Comparison of ENCODE assay signal across 26 cellular contexts in the genomic region with DNA sequence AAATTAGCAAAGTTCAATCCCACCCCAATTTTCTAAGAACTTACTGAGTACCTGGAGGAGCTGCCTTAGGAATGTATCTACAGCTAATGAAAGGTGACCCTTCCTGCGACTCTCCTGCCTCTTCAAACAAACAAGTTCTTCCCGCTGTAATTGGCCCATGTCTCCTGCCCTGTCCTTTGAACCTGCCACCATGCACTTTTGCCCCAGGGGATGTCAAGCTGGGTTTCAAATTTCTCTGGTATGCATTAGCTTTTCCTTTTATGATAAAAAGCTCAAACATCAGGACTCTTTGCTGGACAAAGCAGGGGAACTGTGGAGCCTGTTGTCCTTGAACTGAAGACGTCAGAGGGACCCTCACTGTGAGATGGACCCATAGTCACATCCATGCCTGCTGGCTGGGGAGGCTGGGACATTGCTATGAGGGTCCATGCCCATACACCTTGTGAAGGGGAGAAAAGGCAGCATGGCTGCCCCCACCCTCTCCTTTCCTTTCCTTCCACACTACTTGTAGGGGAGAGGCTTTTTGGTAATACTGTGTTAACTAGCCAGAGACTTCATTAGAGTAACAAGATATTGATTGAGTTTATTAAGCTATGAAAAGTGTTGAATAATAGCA.
DNase-seq lines count a peak whose midpoint lies in the region; ATAC-seq and TF ChIP-seq lines count a peak whose summit lies in the region.
"Had no signal": no experiment of that assay in that cellular context is flagged by ENCODE, and none has a peak within 500 bp of the region (broad histone marks: within the 10 kb centered on the region; RNA-seq: fewer than 3 reads in every experiment).

No MANE protein-coding gene starts in this region.

- H3K36me3 ChIP-seq in PC-3 (ENCODE audit: low read depth, low read length) (no peaks in the 10 kb centered on the region), hepatocyte (replicated peaks; ENCODE audit: insufficient read depth, low read depth) (no peaks in the 10 kb centered on the region), prostate gland (no peaks in the 10 kb centered on the region)
- H3K36me3 ChIP-seq: heart left ventricle, pancreas, Peyer's patch, thoracic aorta had no signal

- H3K27me3 Mint-ChIP-seq in activated CD4-positive, alpha-beta T cell treated with anti-CD3 and anti-CD28 coated beads, Interleukin-2, amount 10 ng/mL, durations not matched to agents 24 days and 14 days = peaks cover 2% of the 10 kb centered on the region
- H3K27me3 Mint-ChIP-seq: stimulated activated naive CD8-positive, alpha-beta T cell treated with anti-CD3 and anti-CD28 coated beads, Interleukin-15, Interleukin-2, amounts not matched to agents 100 ng/mL and 50 ng/mL, for 24 hours had no signal

- peaks cover 12% of the 10 kb centered on the region for H3F3A ChIP-seq in PC-3 (ENCODE audit: low read length, unreplicated experiment)

- H3K79me2 ChIP-seq in PC-3 (ENCODE audit: low read length) (no peaks in the 10 kb centered on the region), hepatocyte (no peaks in the 10 kb centered on the region)

- H3K27ac Mint-ChIP-seq in activated CD4-positive, alpha-beta T cell treated with anti-CD3 and anti-CD28 coated beads, Interleukin-2, amount 10 ng/mL, durations not matched to agents 24 days and 14 days = no peak overlapping the region
- H3K27ac Mint-ChIP-seq: activated naive CD4-positive, alpha-beta T cell treated with anti-CD3 and anti-CD28 coated beads, Interleukin-2, amount 50 U/mL, for 72 hours; CD4-positive, alpha-beta T cell; stimulated activated naive CD8-positive, alpha-beta T cell treated with anti-CD3 and anti-CD28 coated beads, Interleukin-15, Interleukin-2, amounts not matched to agents 100 ng/mL and 50 ng/mL, for 24 hours; T-helper 2 cell treated with Interferon-gamma antibody and Interleukin-4, amounts not matched to agents 5 μg/mL and 100 μg/mL, for 36 hours had no signal

- H3K9me2 ChIP-seq in PC-3 (replicated peaks; ENCODE audit: low read length) (no peaks in the 10 kb centered on the region), hepatocyte (replicated peaks; ENCODE audit: insufficient read depth) (no peaks in the 10 kb centered on the region)

- CTCF ChIA-PET in PC-3 (lab: Charles Lee) = no interaction called here

- intact Hi-C loops in activated CD4-positive, alpha-beta T cell treated with anti-CD3 and anti-CD28 coated beads, Interleukin-2, amount 10 ng/mL, durations not matched to agents 24 days and 14 days (cut with micrococcal nuclease) = no loop called here
- intact Hi-C loops in PC-3 (cut with micrococcal nuclease) = loop anchor here (10.0 kb wide), 2 partner anchors 100 to 150 kb away; no protein-coding TSS in a partner anchor
- intact Hi-C loops in prostate gland (cut with DNase I) = no loop called here

- H3K4me1 ChIP-seq in PC-3 (ENCODE audit: insufficient read depth, low read length) (peaks cover 44% of the 10 kb centered on the region), hepatocyte (ENCODE audit: insufficient read depth) (peaks cover 15% of the 10 kb centered on the region), prostate gland (replicated peaks) (peaks cover 3% of the 10 kb centered on the region)
- H3K4me1 ChIP-seq: Peyer's patch had no signal

- H4K20me1 ChIP-seq in PC-3 (ENCODE audit: low read length) (no peaks in the 10 kb centered on the region), hepatocyte (ENCODE audit: insufficient read depth, poor library complexity, severe bottlenecking) (no peaks in the 10 kb centered on the region)

- peaks cover 4% of the 10 kb centered on the region for H3K4me1 Mint-ChIP-seq in activated CD4-positive, alpha-beta T cell treated with anti-CD3 and anti-CD28 coated beads, Interleukin-2, amount 10 ng/mL, durations not matched to agents 24 days and 14 days

- peak; percentile 49 for DNase-seq in activated CD4-positive, alpha-beta T cell treated with anti-CD3 and anti-CD28 coated beads, Interleukin-2, amount 10 ng/mL, durations not matched to agents 24 days and 14 days
- DNase-seq in activated CD4-positive, alpha-beta T cell treated with anti-CD3 and anti-CD28 coated beads, Interleukin-2, amount 50 U/mL, for 1 hour = no peak
- DNase-seq in PC-3 = no peak
- no peak for DNase-seq in hepatocyte (ENCODE audit: low spot score)
- DNase-seq in prostate gland (ENCODE audit: low spot score) = peak; percentile 2
- DNase-seq in NCI-H187 treated with DMSO at 0.1 percent for 48 hours (lab: John Stamatoyannopoulos, UW) = no peak
- no peak for DNase-seq in HPDE6-E6E7 (ENCODE audit: extremely low spot score)
- no peak for DNase-seq in iPS-NIHi7 (ENCODE audit: extremely low spot score)
- DNase-seq: activated CD8-positive, alpha-beta memory T cell treated with anti-CD3 and anti-CD28 coated beads for 24 hours; activated T-cell treated with anti-CD3 and anti-CD28 coated beads for 4 hours; CD4-positive, alpha-beta T cell; effector memory CD4-positive, alpha-beta T cell; erythroblast; foreskin fibroblast; KG1; mammary epithelial cell; MM.1S; NCI-H1105 treated with DMSO at 0.1 percent for 48 hours; NCI-H1930; pancreas; Peyer's patch had no signal

- no peaks in the 10 kb centered on the region for H3K27me3 ChIP-seq in PC-3 (ENCODE audit: low read length)
- no peaks in the 10 kb centered on the region for H3K27me3 ChIP-seq in hepatocyte
- H3K27me3 ChIP-seq in prostate gland (replicated peaks; ENCODE audit: insufficient read depth) = no peaks in the 10 kb centered on the region
- H3K27me3 ChIP-seq: heart left ventricle, pancreas, Peyer's patch had no signal

- H3K4me2 ChIP-seq in PC-3 (ENCODE audit: low read length) = peak overlapping the region; percentile 16; the same call in 1 of the 2 replicates
- no peak overlapping the region for H3K4me2 ChIP-seq in hepatocyte

- peak overlapping the region; percentile 9; the same call in 1 of the 2 replicates for H3K9ac ChIP-seq in PC-3 (ENCODE audit: low read length)

- no peak for TF ChIP-seq POLR2A in prostate gland (IDR thresholded peaks at IDR 0.05)

- POLR2A ChIA-PET in PC-3 (lab: Charles Lee; ENCODE audit: unreplicated experiment) = no interaction called here

- H3K27ac ChIP-seq in PC-3 (ENCODE audit: low read length) (peak overlapping the region; percentile 40), hepatocyte (peak overlapping the region; percentile 7), prostate gland (no peak overlapping the region)
- H3K27ac ChIP-seq: pancreas, Peyer's patch, thoracic aorta had no signal

- H3K9me3 ChIP-seq in PC-3 (ENCODE audit: low read length) (no peaks in the 10 kb centered on the region), hepatocyte (ENCODE audit: low read depth) (no peaks in the 10 kb centered on the region), prostate gland (no peaks in the 10 kb centered on the region)
- H3K9me3 ChIP-seq: heart left ventricle, pancreas, Peyer's patch, thoracic aorta had no signal

- no TSS peak for BruUV-seq in PC-3 (replicated peaks; lab: Mats Ljungman, UMichigan)

- no peaks in the 10 kb centered on the region for H3K36me3 Mint-ChIP-seq in activated CD4-positive, alpha-beta T cell treated with anti-CD3 and anti-CD28 coated beads, Interleukin-2, amount 10 ng/mL, durations not matched to agents 24 days and 14 days (ENCODE audit: low read depth)
- H3K36me3 Mint-ChIP-seq: activated naive CD4-positive, alpha-beta T cell treated with anti-CD3 and anti-CD28 coated beads, Interleukin-2, amount 50 U/mL, for 72 hours had no signal

- no peaks in the 10 kb centered on the region for H3K9me3 Mint-ChIP-seq in activated CD4-positive, alpha-beta T cell treated with anti-CD3 and anti-CD28 coated beads, Interleukin-2, amount 10 ng/mL, durations not matched to agents 24 days and 14 days
- H3K9me3 Mint-ChIP-seq: activated naive CD4-positive, alpha-beta T cell treated with anti-CD3 and anti-CD28 coated beads, Interleukin-2, amount 50 U/mL, for 72 hours; CD4-positive, alpha-beta T cell; stimulated activated naive CD8-positive, alpha-beta T cell treated with anti-CD3 and anti-CD28 coated beads, Interleukin-15, Interleukin-2, amounts not matched to agents 100 ng/mL and 50 ng/mL, for 24 hours; T-helper 2 cell treated with Interferon-gamma antibody and Interleukin-4, amounts not matched to agents 5 μg/mL and 100 μg/mL, for 36 hours had no signal

- ATAC-seq in PC-3 = no peak
- ATAC-seq: activated naive CD4-positive, alpha-beta T cell treated with anti-CD3 and anti-CD28 coated beads, Interleukin-2, amount 50 U/mL, for 72 hours had no signal

- no peak overlapping the region for H3K4me3 Mint-ChIP-seq in activated CD4-positive, alpha-beta T cell treated with anti-CD3 and anti-CD28 coated beads, Interleukin-2, amount 10 ng/mL, durations not matched to agents 24 days and 14 days
- H3K4me3 Mint-ChIP-seq: CD4-positive, alpha-beta T cell; stimulated activated naive CD8-positive, alpha-beta T cell treated with anti-CD3 and anti-CD28 coated beads, Interleukin-15, Interleukin-2, amounts not matched to agents 100 ng/mL and 50 ng/mL, for 24 hours; T-helper 2 cell treated with Interferon-gamma antibody and Interleukin-4, amounts not matched to agents 5 μg/mL and 100 μg/mL, for 36 hours had no signal

- H2AFZ ChIP-seq in PC-3 (ENCODE audit: low read length) (peak overlapping the region; percentile 15; the same call in 1 of the 2 replicates), hepatocyte (no peak overlapping the region)

- WGBS in hepatocyte (ENCODE audit: low lambda C conversion rate, missing lambda C conversion rate) = 53% methylated on average over 3 of the region's 3 CpGs
- WGBS in prostate gland = 76% methylated on average over 3 of the region's 3 CpGs

- H3K4me3 ChIP-seq in PC-3 (ENCODE audit: low read length) (no peak overlapping the region), hepatocyte (no peak overlapping the region), prostate gland (no peak overlapping the region)
- H3K4me3 ChIP-seq: heart left ventricle, pancreas, Peyer's patch, thoracic aorta had no signal

- TF ChIP-seq CTCF in PC-3 (conservative IDR thresholded peaks at IDR 0.05; ENCODE audit: low read depth, low read length) = no peak
- TF ChIP-seq CTCF in hepatocyte (IDR thresholded peaks at IDR 0.05; ENCODE audit: poor library complexity) = no peak
- TF ChIP-seq CTCF in prostate gland (IDR thresholded peaks at IDR 0.05) = no peak

Comparison
In these comparisons a context has a peak if more than half of its experiments do, and no peak if none do; other contexts are left out.
1. DNase-seq: peak in activated CD4-positive, alpha-beta T cell treated with anti-CD3 and anti-CD28 coated beads, Interleukin-2, amount 10 ng/mL, durations not matched to agents 24 days and 14 days (single experiment) and prostate gland (single experiment); none in activated CD4-positive, alpha-beta T cell treated with anti-CD3 and anti-CD28 coated beads, Interleukin-2, amount 50 U/mL, for 1 hour (single experiment), PC-3 (single experiment), hepatocyte (single experiment), NCI-H187 treated with DMSO at 0.1 percent for 48 hours (single experiment), HPDE6-E6E7 (single experiment) and iPS-NIHi7 (single experiment).
2. H3K27ac ChIP-seq: peak in PC-3 (single experiment) and hepatocyte (single experiment); none in prostate gland (0 of 2).